3 cellular contexts compared by ENCODE assay signal in genomic region chr6:135225911-135226310, GRCh38.
TF ChIP-seq lines count a peak whose summit lies in the region.

No MANE protein-coding gene starts in this region.

TF ChIP-seq in A549, 52 proteins besides CTCF, POLR2A, EP300 and RAD21 (continued from another document):
- no peak for TF ChIP-seq ELK1 (IDR thresholded peaks at IDR 0.05; ENCODE audit: low read depth, low read length)
- peak; percentile 68 for TF ChIP-seq MAFK (IDR thresholded peaks at IDR 0.05; ENCODE audit: partially characterized antibody)

TF ChIP-seq in GM23338, 12 proteins besides CTCF, POLR2A, EP300 and RAD21 (continued from another document):
- TF ChIP-seq ZNF331 (CRISPR knock-in tag; IDR thresholded peaks at IDR 0.05; ENCODE audit: low read depth) (no peak), NANOG (IDR thresholded peaks at IDR 0.05; ENCODE audit: borderline replicate concordance) (no peak), REST (IDR thresholded peaks at IDR 0.05; ENCODE audit: unreplicated experiment) (no peak), JUNB (IDR thresholded peaks at IDR 0.05; ENCODE audit: unreplicated experiment) (no peak), EZH2phosphoT487 (IDR thresholded peaks at IDR 0.05; ENCODE audit: unreplicated experiment) (no peak), ZNF462 (CRISPR knock-in tag; IDR thresholded peaks at IDR 0.05) (no peak)
TF ChIP-seq in GM23338: peak in this region for 0.

TF ChIP-seq in K562, 482 proteins besides CTCF, POLR2A, EP300 and RAD21:
- TF ChIP-seq CREB1 (IDR thresholded peaks at IDR 0.05), result no peak
- TF ChIP-seq CREB1 (CRISPR knock-in tag; IDR thresholded peaks at IDR 0.05), result no peak
- no peak for TF ChIP-seq ZNF592 (IDR thresholded peaks at IDR 0.05)
- TF ChIP-seq C11orf30 (IDR thresholded peaks at IDR 0.05; ENCODE audit: low read depth), result peak; percentile 75
- peak; percentile 79 for TF ChIP-seq MAFF (IDR thresholded peaks at IDR 0.05; ENCODE audit: low read length)
- TF ChIP-seq, protein P1, sequence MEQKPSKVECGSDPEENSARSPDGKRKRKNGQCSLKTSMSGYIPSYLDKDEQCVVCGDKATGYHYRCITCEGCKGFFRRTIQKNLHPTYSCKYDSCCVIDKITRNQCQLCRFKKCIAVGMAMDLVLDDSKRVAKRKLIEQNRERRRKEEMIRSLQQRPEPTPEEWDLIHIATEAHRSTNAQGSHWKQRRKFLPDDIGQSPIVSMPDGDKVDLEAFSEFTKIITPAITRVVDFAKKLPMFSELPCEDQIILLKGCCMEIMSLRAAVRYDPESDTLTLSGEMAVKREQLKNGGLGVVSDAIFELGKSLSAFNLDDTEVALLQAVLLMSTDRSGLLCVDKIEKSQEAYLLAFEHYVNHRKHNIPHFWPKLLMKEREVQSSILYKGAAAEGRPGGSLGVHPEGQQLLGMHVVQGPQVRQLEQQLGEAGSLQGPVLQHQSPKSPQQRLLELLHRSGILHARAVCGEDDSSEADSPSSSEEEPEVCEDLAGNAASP (IDR thresholded peaks at IDR 0.05), result no peak
- peak; percentile 75 for TF ChIP-seq NFE2 (IDR thresholded peaks at IDR 0.05; ENCODE audit: low read depth)
- TF ChIP-seq RUNX1 (IDR thresholded peaks at IDR 0.05; ENCODE audit: low read depth), result no peak
- peak; percentile 66 for TF ChIP-seq NFE2L1 (tag; IDR thresholded peaks at IDR 0.05; ENCODE audit: borderline replicate concordance, low read depth)
- TF ChIP-seq CREM (IDR thresholded peaks at IDR 0.05; ENCODE audit: low read depth), result no peak
- peak; percentile 64; the same call in 1 of the 2 replicates for TF ChIP-seq MAFK (IDR thresholded peaks at IDR 0.05; ENCODE audit: low read length)
- peak; percentile 75 for TF ChIP-seq MAFG (tag; conservative IDR thresholded peaks at IDR 0.05)
- peak; percentile 83 for TF ChIP-seq ZNF316 (IDR thresholded peaks at IDR 0.05)
- peak; percentile 50 to 59; a peak in 3 of 4 replicates for TF ChIP-seq TRIM24 (IDR thresholded peaks at IDR 0.05)
